ENCODE assay signal across 18 cellular contexts in genomic region chr2:191301971-191302370, GRCh38. TPM values are rescaled to one million over a fixed set of nuclear protein-coding genes. Genes with fewer than 3 reads are reported as not detected.
DNase-seq lines count a peak whose midpoint lies in the region; FAIRE-seq and TF ChIP-seq lines count a peak whose summit lies in the region.
"Had no signal": no experiment of that assay in that cellular context is flagged by ENCODE, and none has a peak within 500 bp of the region (broad histone marks: within the 10 kb centered on the region; RNA-seq: fewer than 3 reads in every experiment).

No MANE protein-coding gene starts in this region.

- dilution Hi-C loops in mammary epithelial cell (cut with HindIII; ENCODE audit: low sequenced_read_pairs), result loop anchor here (5.0 kb wide), 1 partner anchor 40 kb away; no protein-coding TSS in a partner anchor

- H3K4me3 ChIP-seq in mammary epithelial cell (replicated peaks in 1 of 3; ENCODE audit: insufficient read depth in 1 of 3, low read depth in 2 of 3, low read length in 3 of 3) (no peak overlapping the region), breast epithelium (no peak overlapping the region), endodermal cell (ENCODE audit: low read length) (peak overlapping the region; percentile 29), mesodermal cell (ENCODE audit: extremely low read depth, insufficient read depth, low read length, poor library complexity, severe bottlenecking) (no peak overlapping the region), small intestine (ENCODE audit: low read depth in 1 of 2, low read length in 2 of 2) (no peak overlapping the region)

- H4K20me1 ChIP-seq in mammary epithelial cell (ENCODE audit: insufficient read depth, low read length), result no peaks in the 10 kb centered on the region

- in situ Hi-C loops in mammary epithelial cell (cut with MboI; ENCODE audit: low sequenced_read_pairs in 2 of 2), result no loop called here

- TF ChIP-seq CTCF in mammary epithelial cell (conservative IDR thresholded peaks at IDR 0.05 in 1 of 2, IDR thresholded peaks at IDR 0.05 in 1 of 2; ENCODE audit: extremely low read depth in 1 of 2, insufficient read depth in 1 of 2, low read depth in 1 of 2, low read length in 2 of 2), result no peak
- no peak for TF ChIP-seq CTCF in breast epithelium (IDR thresholded peaks at IDR 0.05)
- TF ChIP-seq CTCF in endodermal cell (conservative IDR thresholded peaks at IDR 0.05), result no peak

- TF ChIP-seq POLR2A in breast epithelium (IDR thresholded peaks at IDR 0.05), result no peak

- peaks cover 18% of the 10 kb centered on the region for H3K36me3 Mint-ChIP-seq in endodermal cell (ENCODE audit: low read depth)

- 100% methylated on average over 3 of the region's 3 CpGs for WGBS in mammary epithelial cell (ENCODE audit: low coverage, missing lambda C conversion rate)
- 46 to 56% methylated on average over 3 of the region's 3 CpGs for WGBS in endodermal cell (ENCODE audit: insufficient coverage in 1 of 2, insufficient read length in 1 of 2), 2 experiments
- 78 to 93% methylated on average over 1 to 2 of the region's 3 CpGs for WGBS in mesodermal cell (ENCODE audit: insufficient coverage in 2 of 2), 2 experiments
- WGBS in small intestine, 3 donors, result 80 to 88% (median 87%) methylated on average over 3 of the region's 3 CpGs

- H3K27me3 Mint-ChIP-seq in endodermal cell (ENCODE audit: insufficient read depth), result no peaks in the 10 kb centered on the region

- H3K4me1 Mint-ChIP-seq in endodermal cell, result peaks cover 32% of the 10 kb centered on the region

- H3K9me3 ChIP-seq in mammary epithelial cell (replicated peaks; ENCODE audit: insufficient read depth, low read length), result no peaks in the 10 kb centered on the region
- H3K9me3 ChIP-seq in breast epithelium, result no peaks in the 10 kb centered on the region
- no peaks in the 10 kb centered on the region for H3K9me3 ChIP-seq in endodermal cell (ENCODE audit: control insufficient read depth, low read length)
- no peaks in the 10 kb centered on the region for H3K9me3 ChIP-seq in mesodermal cell (ENCODE audit: control insufficient read depth, low read length)
- H3K9me3 ChIP-seq in small intestine (ENCODE audit: control insufficient read depth, low read depth), result no peaks in the 10 kb centered on the region
- H3K9me3 ChIP-seq: SK-N-SH had no signal

- H3K4me3 Mint-ChIP-seq in endodermal cell, result no peak overlapping the region

- no peak for DNase-seq in mammary epithelial cell
- no peak for DNase-seq in breast epithelium (ENCODE audit: low spot score in 2 of 2)
- no peak for DNase-seq in endodermal cell
- DNase-seq in DMS79 treated with DMSO at 0.1 percent for 48 hours (lab: John Stamatoyannopoulos, UW), result no peak
- DNase-seq in small intestine, result no peak
- DNase-seq in H4 (ENCODE audit: low spot score), result no peak
- DNase-seq: NCI-H1092 treated with DMSO at 0.1 percent for 48 hours, NCI-H1436, NCI-H187, NCI-H2081 treated with DMSO at 0.1 percent for 48 hours, NCI-H2171, NCI-H226, NCI-H524 treated with DMSO at 0.1 percent for 48 hours, NCI-H774 had no signal

- CTCF ChIA-PET in mammary epithelial cell (lab: Charles Lee; ENCODE audit: low non-redundant PET), result no interaction called here

- no peak overlapping the region for H3K4me2 ChIP-seq in mammary epithelial cell (ENCODE audit: insufficient read depth, low read depth, low read length)
- H3K4me2 ChIP-seq: SK-N-SH had no signal

- no TSS peak for BruUV-seq in mammary epithelial cell (replicated peaks; lab: Mats Ljungman, UMichigan)

- H3K9ac ChIP-seq in mammary epithelial cell (ENCODE audit: insufficient read depth, low read length) (no peak overlapping the region), endodermal cell (ENCODE audit: extremely low read depth, low read length, poor library complexity, severe bottlenecking) (no peak overlapping the region)
- H3K9ac ChIP-seq: SK-N-SH had no signal

- no peak for FAIRE-seq in small intestine (lab: Jason Lieb, UNC)
- FAIRE-seq: H1 had no signal

- no peak overlapping the region for H2AFZ ChIP-seq in mammary epithelial cell (ENCODE audit: low read depth, low read length)

- H3K36me3 ChIP-seq in mammary epithelial cell (ENCODE audit: insufficient read depth, low read length) (peaks cover 19% of the 10 kb centered on the region), breast epithelium (no peaks in the 10 kb centered on the region), endodermal cell (ENCODE audit: control insufficient read depth, insufficient read depth, low read length) (peaks cover 51% of the 10 kb centered on the region), mesodermal cell (ENCODE audit: control insufficient read depth, insufficient read depth, low read length) (peaks cover 54% of the 10 kb centered on the region), small intestine (ENCODE audit: control insufficient read depth in 2 of 2, insufficient read depth in 2 of 2, low read length in 2 of 2) (no peaks in the 10 kb centered on the region)

- peaks cover 87% of the 10 kb centered on the region for H3K79me2 ChIP-seq in mammary epithelial cell (ENCODE audit: insufficient read depth, low read length)

- intact Hi-C loops in mammary epithelial cell (cut with micrococcal nuclease), result loop anchor here (5.0 kb wide), 1 partner anchor 135 kb away; no protein-coding TSS in a partner anchor
- intact Hi-C loops in breast epithelium (cut with DNase I; ENCODE audit: low total_unique reads), result no loop called here

- peak overlapping the region; percentile 97 for H3K27ac ChIP-seq in mammary epithelial cell (ENCODE audit: insufficient read depth, low read depth, low read length)
- no peak overlapping the region for H3K27ac ChIP-seq in breast epithelium
- no peak overlapping the region for H3K27ac ChIP-seq in endodermal cell (ENCODE audit: low read depth, low read length)
- H3K27ac ChIP-seq in mesodermal cell (ENCODE audit: low read depth, low read length, severe bottlenecking), result peak overlapping the region; percentile 53
- H3K27ac ChIP-seq in small intestine (ENCODE audit: low read depth in 1 of 2, low read length in 1 of 2), result no peak overlapping the region

- H3K4me1 ChIP-seq in mammary epithelial cell (ENCODE audit: insufficient read depth, low read length) (peaks cover 47% of the 10 kb centered on the region), breast epithelium (peaks cover 0 to 4% of the 10 kb centered on the region in 2 donors), endodermal cell (ENCODE audit: control insufficient read depth, insufficient read depth, low read length) (peaks cover 15% of the 10 kb centered on the region), mesodermal cell (ENCODE audit: control insufficient read depth, insufficient read depth, low read length, poor library complexity, severe bottlenecking) (peaks cover 17% of the 10 kb centered on the region), small intestine (ENCODE audit: control insufficient read depth in 2 of 2, insufficient read depth in 1 of 2, low read depth in 1 of 2, low read length in 1 of 2) (peaks cover 0 to 14% of the 10 kb centered on the region in 2 donors)

- no peaks in the 10 kb centered on the region for H3K9me3 Mint-ChIP-seq in endodermal cell

- peak overlapping the region; percentile 29 for H3K27ac Mint-ChIP-seq in endodermal cell

- H3K27me3 ChIP-seq in mammary epithelial cell (ENCODE audit: insufficient read depth, low read length) (no peaks in the 10 kb centered on the region), breast epithelium (no peaks in the 10 kb centered on the region), endodermal cell (ENCODE audit: control insufficient read depth, insufficient read depth, low read length, poor library complexity, severe bottlenecking) (no peaks in the 10 kb centered on the region), small intestine (ENCODE audit: control insufficient read depth in 2 of 2, insufficient read depth in 2 of 2, low read length in 2 of 2) (no peaks in the 10 kb centered on the region)

RNA-seq across cellular contexts. Expression of gene MYO1B, which starts 56.8 kb away (rescaled TPM):
- total RNA-seq in mammary epithelial cell, result 100 to 1,000 TPM; 165 to 435 TPM
- 128 TPM for polyA plus RNA-seq in mammary epithelial cell
- 202 TPM for polyA minus RNA-seq in mammary epithelial cell
- 10 to 100 TPM; 34.1 to 73.9 (median 63.9) TPM for total RNA-seq in breast epithelium
- 100 to 1,000 TPM; 145 to 154 TPM for total RNA-seq in endodermal cell
- polyA plus RNA-seq in endodermal cell (2013, experiment 1 of 2), result 55.7 TPM
- 56.3 TPM for polyA plus RNA-seq in endodermal cell (2013, experiment 2 of 2)
- 84.3 TPM for polyA plus RNA-seq in mesodermal cell (2013, experiment 1 of 2)
- 97.9 TPM for polyA plus RNA-seq in mesodermal cell (2013, experiment 2 of 2)
- 10 to 100 TPM in 1 of 3 donors, 1 to 10 TPM in 2; 8.1 to 17.1 (median 8.6) TPM for polyA plus RNA-seq in small intestine
- total RNA-seq in H4 (2014; rRNA removed; shearing (Covaris generic)), result 51.0 and 58.5 TPM in 2 replicates
- total RNA-seq: G401 had no signal

Comparison
In these comparisons a context has a peak if more than half of its experiments do, and no peak if none do; other contexts are left out.
1. H3K27ac ChIP-seq: peak in mammary epithelial cell (single experiment) and mesodermal cell (single experiment); none in breast epithelium (0 of 2), endodermal cell (single experiment) and small intestine (0 of 2).